Comparison of ENCODE assay signal across 8 cellular contexts in the genomic region with DNA sequence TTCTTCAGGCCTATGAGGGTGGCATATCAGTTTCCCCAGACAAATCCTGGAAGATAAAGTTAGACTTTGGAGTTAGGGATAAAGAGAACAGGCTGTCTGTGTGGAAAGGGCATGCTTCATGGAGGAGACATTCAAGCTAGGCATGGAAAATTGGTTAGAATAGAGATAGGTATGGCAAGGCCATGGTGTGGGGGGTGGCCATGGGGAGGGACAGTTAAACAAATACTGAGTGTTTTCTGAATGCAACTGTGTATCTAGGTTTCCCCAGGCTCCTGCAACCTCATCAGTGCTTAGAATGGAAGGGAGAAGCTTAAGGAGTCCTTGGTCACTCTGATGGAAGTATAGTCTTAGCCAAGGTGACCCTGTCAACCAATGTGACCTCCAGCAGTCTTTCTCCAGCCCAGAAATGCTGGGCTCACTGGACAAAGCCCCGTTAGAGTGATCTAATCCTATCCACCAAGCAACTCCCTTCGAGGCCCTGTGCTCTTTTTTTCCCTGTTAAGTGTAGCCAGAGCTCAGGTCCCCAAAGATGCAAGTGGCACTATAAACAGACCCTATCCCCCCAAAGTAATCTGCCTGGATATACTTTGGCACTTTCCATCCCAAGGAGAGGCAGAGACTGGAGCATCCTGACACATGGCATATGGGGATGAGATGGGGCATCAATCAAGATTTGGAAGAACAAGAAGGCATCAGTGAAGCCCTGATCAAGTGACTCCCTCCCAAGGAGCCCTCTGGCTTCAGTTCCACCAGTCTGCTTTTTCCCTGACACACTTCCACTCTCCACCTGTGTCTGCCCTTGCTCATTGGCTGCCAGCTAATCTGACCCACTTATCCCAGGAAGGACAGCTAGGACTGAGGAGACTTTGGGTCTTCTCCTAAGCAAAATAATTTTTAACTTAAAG. TPM values are rescaled to one million over a fixed set of nuclear protein-coding genes. Genes with fewer than 3 reads are reported as not detected.
DNase-seq lines count a peak whose midpoint lies in the region; ATAC-seq and TF ChIP-seq lines count a peak whose summit lies in the region.

No MANE protein-coding gene starts in this region.

- H3F3A ChIP-seq in SK-N-SH (replicated peaks; ENCODE audit: insufficient read depth) = peaks cover 40% of the 10 kb centered on the region

- no peaks in the 10 kb centered on the region for H3K27me3 Mint-ChIP-seq in activated T-cell treated with anti-CD3 and anti-CD28 coated beads, Interleukin-2, amount 50 U/mL, for 24 hours

- TF ChIP-seq EP300 in SK-N-SH (IDR thresholded peaks at IDR 0.05; ENCODE audit: borderline replicate concordance in 1 of 2, low read depth in 1 of 2, low read length in 1 of 2) (no peak), suprapubic skin (IDR thresholded peaks at IDR 0.05) (no peak)

- H3K4me1 Mint-ChIP-seq in activated T-cell treated with anti-CD3 and anti-CD28 coated beads, Interleukin-2, amount 50 U/mL, for 24 hours (ENCODE audit: low read depth) = peaks cover 64% of the 10 kb centered on the region

- H3K4me3 ChIP-seq in SK-N-SH (ENCODE audit: low read depth in 2 of 2, low read length in 1 of 2) (peak overlapping the region; percentile 40 to 73; a peak in 3 of 4 replicates), epithelial cell of proximal tubule (ENCODE audit: low read depth, low read length) (peak overlapping the region; percentile 59), suprapubic skin (peak overlapping the region; percentile 2)

- H4K20me1 ChIP-seq in SK-N-SH (ENCODE audit: insufficient read depth) = no peaks in the 10 kb centered on the region

- peaks cover 34% of the 10 kb centered on the region for H3K79me2 ChIP-seq in SK-N-SH (ENCODE audit: insufficient read depth)

- H3K9me3 ChIP-seq in SK-N-SH (no peaks in the 10 kb centered on the region), suprapubic skin (no peaks in the 10 kb centered on the region)

- DNase-seq in activated T-cell treated with anti-CD3 and anti-CD28 coated beads, Interleukin-2, amount 50 U/mL, for 24 hours = no peak
- DNase-seq in activated T-cell treated with anti-CD3 and anti-CD28 coated beads for 4 hours = no peak
- DNase-seq in SK-N-SH = no peak
- no peak for DNase-seq in epithelial cell of proximal tubule (ENCODE audit: low read depth)
- DNase-seq in suprapubic skin (ENCODE audit: low spot score in 2 of 2) = no peak

- peaks cover 11 to 26% of the 10 kb centered on the region in 2 experiments for H3K4me1 ChIP-seq in SK-N-SH (ENCODE audit: control insufficient read depth in 1 of 2, insufficient read depth in 2 of 2, low read depth in 1 of 2, low read length in 1 of 2)
- peaks cover 36% of the 10 kb centered on the region for H3K4me1 ChIP-seq in suprapubic skin

- TF ChIP-seq RAD21 in SK-N-SH (IDR thresholded peaks at IDR 0.05; ENCODE audit: low read length) = no peak

- no peak for TF ChIP-seq CTCF in SK-N-SH (IDR thresholded peaks at IDR 0.05)
- TF ChIP-seq CTCF in epithelial cell of proximal tubule (conservative IDR thresholded peaks at IDR 0.05; ENCODE audit: low read depth, low read length) = no peak
- TF ChIP-seq CTCF in suprapubic skin (IDR thresholded peaks at IDR 0.05) = no peak

- no peaks in the 10 kb centered on the region for H3K9me2 ChIP-seq in SK-N-SH

- H3K36me3 ChIP-seq in SK-N-SH (replicated peaks in 1 of 2; ENCODE audit: control insufficient read depth in 1 of 2, insufficient read depth in 2 of 2, low read length in 1 of 2) (peaks cover 3 to 16% of the 10 kb centered on the region in 2 experiments), suprapubic skin (peaks cover 26% of the 10 kb centered on the region)

- WGBS in SK-N-SH (ENCODE audit: low lambda C conversion rate) = 90% methylated on average over 2 of the region's 2 CpGs
- 100% methylated on average over 2 of the region's 2 CpGs for WGBS in suprapubic skin

- CTCF ChIA-PET in SK-N-SH (lab: Yijun Ruan, JAX) = interaction anchor here (1.2 to 2.3 kb wide), 2 partner anchors 10 to 37 kb away, joined by 5 to 10 read pairs; no protein-coding TSS in a partner anchor

- POLR2A ChIA-PET in SK-N-SH (lab: Yijun Ruan, JAX) = no interaction called here

- TF ChIP-seq POLR2A in suprapubic skin (IDR thresholded peaks at IDR 0.05) = no peak

- H2AFZ ChIP-seq in SK-N-SH (ENCODE audit: low read depth) = no peak overlapping the region

- peak overlapping the region; percentile 94 for H3K4me2 ChIP-seq in SK-N-SH

- H3K27ac Mint-ChIP-seq in activated T-cell treated with anti-CD3 and anti-CD28 coated beads, Interleukin-2, amount 50 U/mL, for 24 hours = peak overlapping the region; percentile 99

- ATAC-seq in GM19397 (IDR thresholded peaks at IDR 0.05; ENCODE audit: unreplicated experiment) = no peak
- no peak for ATAC-seq in esophagus mucosa
- ATAC-seq in HG03432 (IDR thresholded peaks at IDR 0.05; ENCODE audit: unreplicated experiment) = no peak

- no peaks in the 10 kb centered on the region for H3K9me3 Mint-ChIP-seq in activated T-cell treated with anti-CD3 and anti-CD28 coated beads, Interleukin-2, amount 50 U/mL, for 24 hours

- H3K36me3 Mint-ChIP-seq in activated T-cell treated with anti-CD3 and anti-CD28 coated beads, Interleukin-2, amount 50 U/mL, for 24 hours (ENCODE audit: low read depth) = peaks cover 33% of the 10 kb centered on the region

- peak overlapping the region; percentile 88 for H3K9ac ChIP-seq in SK-N-SH

- H3K27me3 ChIP-seq in SK-N-SH (ENCODE audit: insufficient read depth) (no peaks in the 10 kb centered on the region), suprapubic skin (no peaks in the 10 kb centered on the region)

- H3K4me3 Mint-ChIP-seq in activated T-cell treated with anti-CD3 and anti-CD28 coated beads, Interleukin-2, amount 50 U/mL, for 24 hours = peak overlapping the region; percentile 80

- H3K27ac ChIP-seq in SK-N-SH (ENCODE audit: low read depth in 2 of 2, low read length in 1 of 2) (peak overlapping the region; percentile 78 to 99), suprapubic skin (peak overlapping the region; percentile 83)

TF ChIP-seq in SK-N-SH, 30 proteins besides CTCF, POLR2A, EP300 and RAD21:
- TF ChIP-seq, protein P1, sequence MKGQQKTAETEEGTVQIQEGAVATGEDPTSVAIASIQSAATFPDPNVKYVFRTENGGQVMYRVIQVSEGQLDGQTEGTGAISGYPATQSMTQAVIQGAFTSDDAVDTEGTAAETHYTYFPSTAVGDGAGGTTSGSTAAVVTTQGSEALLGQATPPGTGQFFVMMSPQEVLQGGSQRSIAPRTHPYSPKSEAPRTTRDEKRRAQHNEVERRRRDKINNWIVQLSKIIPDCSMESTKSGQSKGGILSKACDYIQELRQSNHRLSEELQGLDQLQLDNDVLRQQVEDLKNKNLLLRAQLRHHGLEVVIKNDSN (IDR thresholded peaks at IDR 0.05; ENCODE audit: borderline replicate concordance, low read depth) = no peak
- TF ChIP-seq, protein P2, sequence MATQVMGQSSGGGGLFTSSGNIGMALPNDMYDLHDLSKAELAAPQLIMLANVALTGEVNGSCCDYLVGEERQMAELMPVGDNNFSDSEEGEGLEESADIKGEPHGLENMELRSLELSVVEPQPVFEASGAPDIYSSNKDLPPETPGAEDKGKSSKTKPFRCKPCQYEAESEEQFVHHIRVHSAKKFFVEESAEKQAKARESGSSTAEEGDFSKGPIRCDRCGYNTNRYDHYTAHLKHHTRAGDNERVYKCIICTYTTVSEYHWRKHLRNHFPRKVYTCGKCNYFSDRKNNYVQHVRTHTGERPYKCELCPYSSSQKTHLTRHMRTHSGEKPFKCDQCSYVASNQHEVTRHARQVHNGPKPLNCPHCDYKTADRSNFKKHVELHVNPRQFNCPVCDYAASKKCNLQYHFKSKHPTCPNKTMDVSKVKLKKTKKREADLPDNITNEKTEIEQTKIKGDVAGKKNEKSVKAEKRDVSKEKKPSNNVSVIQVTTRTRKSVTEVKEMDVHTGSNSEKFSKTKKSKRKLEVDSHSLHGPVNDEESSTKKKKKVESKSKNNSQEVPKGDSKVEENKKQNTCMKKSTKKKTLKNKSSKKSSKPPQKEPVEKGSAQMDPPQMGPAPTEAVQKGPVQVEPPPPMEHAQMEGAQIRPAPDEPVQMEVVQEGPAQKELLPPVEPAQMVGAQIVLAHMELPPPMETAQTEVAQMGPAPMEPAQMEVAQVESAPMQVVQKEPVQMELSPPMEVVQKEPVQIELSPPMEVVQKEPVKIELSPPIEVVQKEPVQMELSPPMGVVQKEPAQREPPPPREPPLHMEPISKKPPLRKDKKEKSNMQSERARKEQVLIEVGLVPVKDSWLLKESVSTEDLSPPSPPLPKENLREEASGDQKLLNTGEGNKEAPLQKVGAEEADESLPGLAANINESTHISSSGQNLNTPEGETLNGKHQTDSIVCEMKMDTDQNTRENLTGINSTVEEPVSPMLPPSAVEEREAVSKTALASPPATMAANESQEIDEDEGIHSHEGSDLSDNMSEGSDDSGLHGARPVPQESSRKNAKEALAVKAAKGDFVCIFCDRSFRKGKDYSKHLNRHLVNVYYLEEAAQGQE (IDR thresholded peaks at IDR 0.05; ENCODE audit: low read depth, low read length) = no peak
- TF ChIP-seq TAF1 (IDR thresholded peaks at IDR 0.05; ENCODE audit: borderline replicate concordance, low read depth, low read length) = no peak
- TF ChIP-seq TEAD4 (IDR thresholded peaks at IDR 0.05; ENCODE audit: borderline replicate concordance, insufficient read depth) = no peak
- no peak for TF ChIP-seq TCF12 (IDR thresholded peaks at IDR 0.05)

RNA-seq across cellular contexts. Expression of a gene that starts 5.6 kb away (rescaled TPM):
- 1,453 and 1,539 TPM in 2 replicates for polyA plus RNA-seq in SK-N-SH (2012; rRNA removed)
- polyA plus RNA-seq in SK-N-SH (2012; cell fraction: cytosol; rRNA removed) = 1,382 and 1,692 TPM in 2 replicates
- polyA plus RNA-seq in SK-N-SH (2012; cell fraction: nucleus; rRNA removed) = 1,500 and 1,629 TPM in 2 replicates
- 1,902 and 2,237 TPM in 2 replicates for total RNA-seq in epithelial cell of proximal tubule
- 100 to 1,000 TPM; 294 to 522 (median 411) TPM for total RNA-seq in suprapubic skin
- 1,103 TPM for total RNA-seq in esophagus mucosa

RNA-seq across cellular contexts. Expression of a gene that starts 35.7 kb away (rescaled TPM):
- 57.7 and 76.6 TPM in 2 replicates for polyA plus RNA-seq in SK-N-SH (2012; rRNA removed)
- 35.6 and 38.4 TPM in 2 replicates for polyA plus RNA-seq in SK-N-SH (2012; cell fraction: cytosol; rRNA removed)
- polyA plus RNA-seq in SK-N-SH (2012; cell fraction: nucleus; rRNA removed) = 290 and 367 TPM in 2 replicates
- total RNA-seq in epithelial cell of proximal tubule = 14.7 and 16.0 TPM in 2 replicates
- total RNA-seq in suprapubic skin = 100 to 1,000 TPM in 1 of 4 donors, 10 to 100 TPM in 3; 63.6 to 102 (median 70.6) TPM
- 32.6 TPM for total RNA-seq in esophagus mucosa

RNA-seq across cellular contexts. Expression of a gene that starts 39.0 kb away (rescaled TPM):
- polyA plus RNA-seq in SK-N-SH (2012; rRNA removed) = 0.06 and 0.10 TPM in 2 replicates
- polyA plus RNA-seq in SK-N-SH (2012; cell fraction: cytosol; rRNA removed) = 0.05 and 0.17 TPM in 2 replicates
- polyA plus RNA-seq in SK-N-SH (2012; cell fraction: nucleus; rRNA removed) = 0.06 and 0.07 TPM in 2 replicates
- 1.8 and 5.0 TPM in 2 replicates for total RNA-seq in epithelial cell of proximal tubule
- 10 to 100 TPM in 2 of 4 donors, 1 to 10 TPM in 2; 3.6 to 13.1 (median 9.0) TPM for total RNA-seq in suprapubic skin
- total RNA-seq in esophagus mucosa = 4.0 TPM

Comparison
In these comparisons a context has a peak if more than half of its experiments do, and no peak if none do; other contexts are left out.
1. H3K4me3 ChIP-seq: peak in every context shown above with its lines; median percentile 59 in epithelial cell of proximal tubule; 56 in SK-N-SH; 2 in suprapubic skin.